Comparison of ENCODE assay signal across 8 cellular contexts in the genomic region with DNA sequence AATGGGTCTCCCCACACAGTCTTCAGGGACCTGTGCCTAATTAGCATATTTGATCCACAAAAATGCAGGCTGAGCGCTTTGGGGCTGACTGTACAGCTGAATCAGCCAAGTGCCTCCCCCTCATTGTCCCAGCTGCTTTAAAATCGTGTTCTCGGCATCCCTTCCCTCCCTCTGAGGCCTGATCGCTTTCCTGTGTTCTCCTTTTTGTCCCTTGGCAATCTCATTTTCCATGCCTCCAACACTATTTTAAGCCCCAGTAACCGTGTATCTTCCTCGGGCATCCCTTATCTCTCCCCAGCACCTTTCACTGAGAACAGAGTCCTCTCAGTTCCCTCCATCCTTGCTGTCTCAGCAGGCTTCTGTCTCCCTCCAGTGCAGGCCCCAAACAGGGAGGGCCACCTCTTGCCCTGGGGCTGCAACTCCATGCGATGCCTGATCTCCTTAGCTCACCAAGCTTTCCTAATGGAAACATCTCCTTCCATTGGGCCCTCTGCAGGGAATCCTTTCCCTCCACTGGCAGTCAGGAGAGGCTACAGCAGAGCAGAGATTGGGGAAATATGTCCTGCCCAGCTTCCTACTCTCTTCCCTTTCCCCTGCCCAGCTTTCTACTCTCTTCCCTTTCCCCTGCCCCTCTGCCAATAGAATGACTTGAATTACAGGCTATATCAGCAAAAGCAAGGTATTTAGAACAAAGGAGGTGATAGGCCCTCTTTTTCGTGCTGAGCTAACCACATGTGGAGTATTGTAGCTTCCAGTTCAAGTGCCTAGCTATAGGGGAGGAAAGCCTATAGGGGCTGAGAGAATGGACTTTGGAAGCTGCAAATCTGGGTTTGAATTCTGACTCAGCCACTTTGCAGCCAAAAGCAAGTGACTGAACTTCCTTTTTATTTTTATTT. TPM values are rescaled to one million over a fixed set of nuclear protein-coding genes. Genes with fewer than 3 reads are reported as not detected.
DNase-seq lines count a peak whose midpoint lies in the region; ATAC-seq, FAIRE-seq and TF ChIP-seq lines count a peak whose summit lies in the region.

No MANE protein-coding gene starts in this region.

- H2AFZ ChIP-seq in HepG2 (ENCODE audit: low read length): peak overlapping the region; percentile 61

- TF ChIP-seq POLR2A in HepG2 (IDR thresholded peaks at IDR 0.05; ENCODE audit: insufficient read depth in 1 of 2, low read depth in 2 of 2, low read length in 2 of 2) (no peak), testis (IDR thresholded peaks at IDR 0.05) (no peak)

- no peaks in the 10 kb centered on the region for H4K20me1 ChIP-seq in HepG2 (ENCODE audit: insufficient read depth, low read length)

- peaks cover 27% of the 10 kb centered on the region for H3K4me1 Mint-ChIP-seq in chondrocyte (ENCODE audit: low read depth)

- H3K4me3 ChIP-seq in MG63 (no peak overlapping the region), HepG2 (replicated peaks in 1 of 3; ENCODE audit: insufficient read depth in 1 of 3, low read depth in 2 of 3, low read length in 3 of 3) (peak overlapping the region in 2 of 3 experiments; percentile 27 to 48; a peak in 3 of 6 replicates), testis (no peak overlapping the region)

- no peak for TF ChIP-seq RAD21 in HepG2 (CRISPR knock-in tag; IDR thresholded peaks at IDR 0.05)

- peak; percentile 48 for ATAC-seq in HepG2
- no peak for ATAC-seq in HG03565 (IDR thresholded peaks at IDR 0.05; ENCODE audit: unreplicated experiment)

- H3K36me3 Mint-ChIP-seq in chondrocyte (ENCODE audit: low read depth): no peaks in the 10 kb centered on the region

- peak overlapping the region; percentile 29; the same call in 1 of the 2 replicates for H3K9ac ChIP-seq in HepG2 (ENCODE audit: insufficient read depth, low read depth, low read length)

- no peak overlapping the region for H3K27ac ChIP-seq in HepG2 (ENCODE audit: extremely low read length, insufficient read depth, low read length)
- peak overlapping the region; percentile 39 to 69 for H3K27ac ChIP-seq in testis

- H3K36me3 ChIP-seq in MG63 (no peaks in the 10 kb centered on the region), HepG2 (replicated peaks in 1 of 2; ENCODE audit: control insufficient read depth in 1 of 2, insufficient read depth in 2 of 2, low read length in 2 of 2) (no peaks in the 10 kb centered on the region), testis (ENCODE audit: low read depth, missing control alignments) (no peaks in the 10 kb centered on the region)

- H3K27me3 Mint-ChIP-seq in chondrocyte (ENCODE audit: low read depth): no peaks in the 10 kb centered on the region

- CTCF ChIA-PET in HepG2 (lab: Yijun Ruan, JAX; ENCODE audit: low intra/inter-chr PET ratio, low total read pairs): no interaction called here

- H3K9me3 Mint-ChIP-seq in chondrocyte (ENCODE audit: low read depth): no peaks in the 10 kb centered on the region

- in situ Hi-C loops in HepG2 (cut with HindIII; ENCODE audit: extremely low pct_ligation_motif_present, low pct_unique_long_range_greater_than_20kb): no loop called here

- no peak overlapping the region for H3K4me3 Mint-ChIP-seq in chondrocyte (ENCODE audit: unreplicated experiment)

- 17% methylated on average over 7 of the region's 8 CpGs for WGBS in HepG2 (ENCODE audit: low lambda C conversion rate)
- 32 to 48% methylated on average over 8 of the region's 8 CpGs for WGBS in testis, 2 donors

- no peaks in the 10 kb centered on the region for H3K79me2 ChIP-seq in HepG2 (ENCODE audit: insufficient read depth, low read length)

- H3K27me3 ChIP-seq in MG63 (no peaks in the 10 kb centered on the region), HepG2 (ENCODE audit: control insufficient read depth in 1 of 2, insufficient read depth in 2 of 2, low read length in 2 of 2) (no peaks in the 10 kb centered on the region), testis (no peaks in the 10 kb centered on the region)

- no TSS peak for BruUV-seq in HepG2 (replicated peaks; lab: Mats Ljungman, UMichigan)

- TF ChIP-seq EP300 in HepG2 (IDR thresholded peaks at IDR 0.05; ENCODE audit: low read depth in 2 of 2, low read length in 2 of 2) (no peak), HepG2 (CRISPR knock-in tag; IDR thresholded peaks at IDR 0.05; ENCODE audit: borderline replicate concordance) (no peak)

- peak overlapping the region; percentile 79 for H3K27ac Mint-ChIP-seq in chondrocyte (ENCODE audit: unreplicated experiment)

- no peak for FAIRE-seq in HepG2 (lab: Jason Lieb, UNC)

- POLR2A ChIA-PET in HepG2 (lab: Yijun Ruan, JAX): interaction anchor here (1.2 to 2.6 kb wide), 4 partner anchors 11 to 102 kb away, joined by 5 to 31 read pairs (median 17); a partner anchor contains a TSS

- peak; percentile 78 for DNase-seq in MG63
- DNase-seq in chondrocyte (ENCODE audit: low spot score): no peak
- DNase-seq in HepG2 (ENCODE audit: low spot score): peak; percentile 56
- DNase-seq in testis: no peak
- no peak for DNase-seq in DMS 273 treated with DMSO at 0.1 percent for 48 hours (lab: John Stamatoyannopoulos, UW)
- DNase-seq in activated CD8-positive, alpha-beta memory T cell treated with anti-CD3 and anti-CD28 coated beads, Interleukin-2, amount 50 U/mL, for 4 hours: no peak
- DNase-seq in T-helper 1 cell: no peak

- H3K9me3 ChIP-seq in MG63: no peaks in the 10 kb centered on the region
- H3K9me3 ChIP-seq in HepG2 (ENCODE audit: low read length): no peaks in the 10 kb centered on the region
- H3K9me3 ChIP-seq in testis: no peaks in the 10 kb centered on the region

- H3K4me2 ChIP-seq in HepG2 (ENCODE audit: low read depth, low read length): peak overlapping the region; percentile 70

- peaks cover 83% of the 10 kb centered on the region for H3K4me1 ChIP-seq in HepG2 (ENCODE audit: insufficient read depth, low read length)
- H3K4me1 ChIP-seq in testis: peaks cover 31% of the 10 kb centered on the region

- TF ChIP-seq CTCF in chondrocyte (IDR thresholded peaks at IDR 0.05) (no peak), HepG2 (CRISPR knock-in tag; IDR thresholded peaks at IDR 0.05) (no peak), testis (IDR thresholded peaks at IDR 0.05) (no peak)

- intact Hi-C loops in HepG2 (cut with micrococcal nuclease; ENCODE audit: unreplicated experiment): no loop called here
- intact Hi-C loops in testis (cut with DNase I; ENCODE audit: low total_unique reads): no loop called here

RNA-seq across cellular contexts. Expression of a gene that starts 13.9 kb away (rescaled TPM):
- total RNA-seq in MG63 (2014; rRNA removed; shearing (Covaris generic); ENCODE audit: low replicate concordance): 46.4 and 71.1 TPM in 2 replicates
- total RNA-seq in chondrocyte (59.2 to 73.2 TPM (median 63.5 TPM) in 3 replicates), HepG2 (2016; rRNA removed; fragmentation: Illumina TruSeq; extraction: Trizol) (225 and 309 TPM in 2 replicates), testis (100 to 1,000 TPM in 1 of 2 donors, 10 to 100 TPM in 1; 91.3 to 122 TPM)
- total RNA-seq in HepG2 (2016; cell fraction: cytosol; rRNA removed; fragmentation: Illumina TruSeq; extraction: Trizol; ENCODE audit: low read depth): 89.2 and 115 TPM in 2 replicates
- total RNA-seq in HepG2 (2016; cell fraction: insoluble cytoplasmic fraction; rRNA removed; fragmentation: Illumina TruSeq; extraction: Trizol): 226 and 327 TPM in 2 replicates
- total RNA-seq in HepG2 (2016; cell fraction: membrane; rRNA removed; fragmentation: Illumina TruSeq; extraction: Trizol): 166 and 174 TPM in 2 replicates
- total RNA-seq in HepG2 (2016; cell fraction: nucleus; rRNA removed; fragmentation: Illumina TruSeq; extraction: Trizol): 63.2 and 78.3 TPM in 2 replicates
- polyA plus RNA-seq in HepG2 (2011; rRNA removed) (203 and 232 TPM in 2 replicates), testis (ENCODE audit: insufficient read depth, low read depth, low replicate concordance) (211 TPM)
- polyA plus RNA-seq in HepG2 (2011; cell fraction: cytosol; rRNA removed): 210 and 287 TPM in 2 replicates
- polyA plus RNA-seq in HepG2 (2011; cell fraction: nucleus; rRNA removed): 54.5 and 66.4 TPM in 2 replicates
- 157 and 173 TPM in 2 replicates for polyA plus RNA-seq in HepG2 (2012)
- 119 and 141 TPM in 2 replicates for polyA plus RNA-seq in HepG2 (2016; cell fraction: cytosol; fragmentation: Illumina TruSeq; extraction: Trizol; ENCODE audit: low read depth)
- 316 and 360 TPM in 2 replicates for polyA plus RNA-seq in HepG2 (2016; cell fraction: insoluble cytoplasmic fraction; fragmentation: Illumina TruSeq; extraction: Trizol; ENCODE audit: low read depth)
- polyA plus RNA-seq in HepG2 (2016; cell fraction: membrane; fragmentation: Illumina TruSeq; extraction: Trizol; ENCODE audit: low read depth): 156 and 169 TPM in 2 replicates
- 145 and 146 TPM in 2 replicates for polyA plus RNA-seq in HepG2 (2016; cell fraction: nucleus; fragmentation: Illumina TruSeq; extraction: Trizol; ENCODE audit: insufficient read depth, low read depth)
- 174 and 191 TPM in 2 replicates for polyA minus RNA-seq in HepG2 (2011; rRNA and poly(A)+ RNA removed; ENCODE audit: low replicate concordance)
- polyA minus RNA-seq in HepG2 (2011; cell fraction: cytosol; rRNA and poly(A)+ RNA removed): 62.8 and 71.2 TPM in 2 replicates
- polyA minus RNA-seq in HepG2 (2011; cell fraction: nucleus; rRNA and poly(A)+ RNA removed): 35.6 and 37.2 TPM in 2 replicates

RNA-seq across cellular contexts. Expression of a gene that starts 14.2 kb away (rescaled TPM):
- 33.2 and 38.9 TPM in 2 replicates for total RNA-seq in MG63 (2014; rRNA removed; shearing (Covaris generic); ENCODE audit: low replicate concordance)
- total RNA-seq in chondrocyte: 16.6 to 18.8 TPM (median 18.1 TPM) in 3 replicates
- 27.8 and 34.7 TPM in 2 replicates for total RNA-seq in HepG2 (2016; rRNA removed; fragmentation: Illumina TruSeq; extraction: Trizol)
- total RNA-seq in HepG2 (2016; cell fraction: cytosol; rRNA removed; fragmentation: Illumina TruSeq; extraction: Trizol; ENCODE audit: low read depth): 11.5 and 12.9 TPM in 2 replicates
- total RNA-seq in HepG2 (2016; cell fraction: insoluble cytoplasmic fraction; rRNA removed; fragmentation: Illumina TruSeq; extraction: Trizol): 26.3 and 38.9 TPM in 2 replicates
- 9.5 and 12.3 TPM in 2 replicates for total RNA-seq in HepG2 (2016; cell fraction: membrane; rRNA removed; fragmentation: Illumina TruSeq; extraction: Trizol)
- total RNA-seq in HepG2 (2016; cell fraction: nucleus; rRNA removed; fragmentation: Illumina TruSeq; extraction: Trizol): 9.1 and 10.6 TPM in 2 replicates
- 20.7 and 23.3 TPM in 2 replicates for polyA plus RNA-seq in HepG2 (2011; rRNA removed)
- 17.4 and 24.4 TPM in 2 replicates for polyA plus RNA-seq in HepG2 (2011; cell fraction: cytosol; rRNA removed)
- 14.3 and 16.6 TPM in 2 replicates for polyA plus RNA-seq in HepG2 (2011; cell fraction: nucleus; rRNA removed)
- polyA plus RNA-seq in HepG2 (2012): 11.6 and 14.1 TPM in 2 replicates
- polyA plus RNA-seq in HepG2 (2016; cell fraction: cytosol; fragmentation: Illumina TruSeq; extraction: Trizol; ENCODE audit: low read depth): 9.4 and 11.6 TPM in 2 replicates
- polyA plus RNA-seq in HepG2 (2016; cell fraction: insoluble cytoplasmic fraction; fragmentation: Illumina TruSeq; extraction: Trizol; ENCODE audit: low read depth): 32.3 and 35.6 TPM in 2 replicates
- 8.4 and 9.8 TPM in 2 replicates for polyA plus RNA-seq in HepG2 (2016; cell fraction: membrane; fragmentation: Illumina TruSeq; extraction: Trizol; ENCODE audit: low read depth)
- polyA plus RNA-seq in HepG2 (2016; cell fraction: nucleus; fragmentation: Illumina TruSeq; extraction: Trizol; ENCODE audit: insufficient read depth, low read depth): 15.3 and 17.8 TPM in 2 replicates
- 4.4 and 7.5 TPM in 2 replicates for polyA minus RNA-seq in HepG2 (2011; rRNA and poly(A)+ RNA removed; ENCODE audit: low replicate concordance)
- polyA minus RNA-seq in HepG2 (2011; cell fraction: cytosol; rRNA and poly(A)+ RNA removed): 4.7 and 6.3 TPM in 2 replicates
- polyA minus RNA-seq in HepG2 (2011; cell fraction: nucleus; rRNA and poly(A)+ RNA removed): 2.8 and 4.1 TPM in 2 replicates
- 10 to 100 TPM; 16.7 to 23.4 TPM for total RNA-seq in testis
- 19.6 TPM for polyA plus RNA-seq in testis (ENCODE audit: insufficient read depth, low read depth, low replicate concordance)

RNA-seq across cellular contexts. Expression of a gene that starts 57.0 kb away (rescaled TPM):
- 36.2 and 37.8 TPM in 2 replicates for total RNA-seq in MG63 (2014; rRNA removed; shearing (Covaris generic); ENCODE audit: low replicate concordance)
- total RNA-seq in chondrocyte (43.2 to 65.8 TPM (median 44.2 TPM) in 3 replicates), HepG2 (2016; rRNA removed; fragmentation: Illumina TruSeq; extraction: Trizol) (24.3 and 26.3 TPM in 2 replicates), testis (10 to 100 TPM; 91.5 to 93.8 TPM)
- total RNA-seq in HepG2 (2016; cell fraction: cytosol; rRNA removed; fragmentation: Illumina TruSeq; extraction: Trizol; ENCODE audit: low read depth): 17.6 and 18.6 TPM in 2 replicates
- 22.7 and 27.6 TPM in 2 replicates for total RNA-seq in HepG2 (2016; cell fraction: insoluble cytoplasmic fraction; rRNA removed; fragmentation: Illumina TruSeq; extraction: Trizol)
- total RNA-seq in HepG2 (2016; cell fraction: membrane; rRNA removed; fragmentation: Illumina TruSeq; extraction: Trizol): 25.1 and 25.9 TPM in 2 replicates
- total RNA-seq in HepG2 (2016; cell fraction: nucleus; rRNA removed; fragmentation: Illumina TruSeq; extraction: Trizol): 25.8 and 29.0 TPM in 2 replicates
- polyA plus RNA-seq in HepG2 (2011; rRNA removed) (26.2 and 29.9 TPM in 2 replicates), testis (ENCODE audit: insufficient read depth, low read depth, low replicate concordance) (108 TPM)
- polyA plus RNA-seq in HepG2 (2011; cell fraction: cytosol; rRNA removed): 17.5 and 19.1 TPM in 2 replicates
- polyA plus RNA-seq in HepG2 (2011; cell fraction: nucleus; rRNA removed): 43.6 and 44.8 TPM in 2 replicates
- polyA plus RNA-seq in HepG2 (2012): 21.1 and 26.8 TPM in 2 replicates
- polyA plus RNA-seq in HepG2 (2016; cell fraction: cytosol; fragmentation: Illumina TruSeq; extraction: Trizol; ENCODE audit: low read depth): 18.0 and 18.4 TPM in 2 replicates
- 35.0 and 42.8 TPM in 2 replicates for polyA plus RNA-seq in HepG2 (2016; cell fraction: insoluble cytoplasmic fraction; fragmentation: Illumina TruSeq; extraction: Trizol; ENCODE audit: low read depth)
- polyA plus RNA-seq in HepG2 (2016; cell fraction: membrane; fragmentation: Illumina TruSeq; extraction: Trizol; ENCODE audit: low read depth): 25.5 and 26.7 TPM in 2 replicates
- polyA plus RNA-seq in HepG2 (2016; cell fraction: nucleus; fragmentation: Illumina TruSeq; extraction: Trizol; ENCODE audit: insufficient read depth, low read depth): 59.5 and 59.7 TPM in 2 replicates
- polyA minus RNA-seq in HepG2 (2011; rRNA and poly(A)+ RNA removed; ENCODE audit: low replicate concordance): 45.5 and 76.2 TPM in 2 replicates
- 17.1 and 17.2 TPM in 2 replicates for polyA minus RNA-seq in HepG2 (2011; cell fraction: cytosol; rRNA and poly(A)+ RNA removed)
- 38.6 and 40.3 TPM in 2 replicates for polyA minus RNA-seq in HepG2 (2011; cell fraction: nucleus; rRNA and poly(A)+ RNA removed)

Comparison
In these comparisons a context has a peak if more than half of its experiments do, and no peak if none do; other contexts are left out.
1. DNase-seq: peak in MG63 (single experiment) and HepG2 (single experiment); none in chondrocyte (single experiment), testis (single experiment), DMS 273 treated with DMSO at 0.1 percent for 48 hours (single experiment), activated CD8-positive, alpha-beta memory T cell treated with anti-CD3 and anti-CD28 coated beads, Interleukin-2, amount 50 U/mL, for 4 hours (single experiment) and T-helper 1 cell (0 of 5).
2. H3K4me3 ChIP-seq: peak in HepG2 (2 of 3); none in MG63 (single experiment) and testis (0 of 2).